Comparison of ENCODE assay signal across 9 cellular contexts in genomic region chr15:57340673-57341259, GRCh38. TPM values are rescaled to one million over a fixed set of nuclear protein-coding genes. Genes with fewer than 3 reads are reported as not detected.
A peak's percentile ranks its signal among the peaks of the same experiment; 100 is the strongest.
DNase-seq lines count a peak whose midpoint lies in the region; ATAC-seq and TF ChIP-seq lines count a peak whose summit lies in the region.
"Had no signal": no experiment of that assay in that cellular context is flagged by ENCODE, and none has a peak within 500 bp of the region (broad histone marks: within the 10 kb centered on the region; RNA-seq: fewer than 3 reads in every experiment).

No MANE protein-coding gene starts in this region.

- no peak overlapping the region for H3K9ac ChIP-seq in OCI-LY1 (ENCODE audit: low read length)

- no peaks in the 10 kb centered on the region for H4K20me1 ChIP-seq in OCI-LY1 (ENCODE audit: insufficient read depth, low read length)

- H2AFZ ChIP-seq in OCI-LY1 (ENCODE audit: low read length), result no peak overlapping the region

- H3K4me3 ChIP-seq in HL-60 (replicated peaks; ENCODE audit: insufficient read depth, low read length) (no peak overlapping the region), OCI-LY1 (ENCODE audit: low read depth, low read length, poor library complexity, severe bottlenecking) (no peak overlapping the region)

- no peak overlapping the region for H3K4me2 ChIP-seq in OCI-LY1 (ENCODE audit: low read length)

- no peaks in the 10 kb centered on the region for H3K4me1 ChIP-seq in OCI-LY1 (ENCODE audit: insufficient read depth, low read length, severe bottlenecking)

- peak; percentile 67 for DNase-seq in G401 (ENCODE audit: low spot score)
- DNase-seq in HL-60 (ENCODE audit: low read depth in 1 of 2, low spot score in 1 of 2), result peak in 1 of 2 experiments; percentile 46
- peak; percentile 81 for DNase-seq in astrocyte of the hippocampus (ENCODE audit: low read depth, low spot score)
- peak; percentile 72 for DNase-seq in iPS-NIHi7 (ENCODE audit: extremely low spot score)
- peak; percentile 10 for DNase-seq in stimulated activated CD4-positive, alpha-beta T cell treated with anti-CD3 and anti-CD28 coated beads, Interleukin-12 subunit alpha, Interleukin-12 subunit beta, amount 100 ng/mL, for 4 hours
- DNase-seq in NK-92 treated with Interleukin-12 subunit alpha and Interleukin-12 subunit beta, amount 100 ng/mL, for 24 hours (lab: John Stamatoyannopoulos, UW), result no peak

- no peaks in the 10 kb centered on the region for H3K27me3 ChIP-seq in HL-60 (ENCODE audit: insufficient read depth, poor library complexity, severe bottlenecking)
- H3K27me3 ChIP-seq in OCI-LY1 (ENCODE audit: insufficient read depth, low read length), result no peaks in the 10 kb centered on the region

- no peaks in the 10 kb centered on the region for H3K79me2 ChIP-seq in OCI-LY1 (ENCODE audit: insufficient read depth, low read length)

- H3K9me3 ChIP-seq in OCI-LY1 (ENCODE audit: low read length), result no peaks in the 10 kb centered on the region

- in situ Hi-C loops in G401 (cut with HindIII; ENCODE audit: low sequenced_read_pairs), result no loop called here

- no peak for ATAC-seq in GM21619 (IDR thresholded peaks at IDR 0.05; ENCODE audit: unreplicated experiment)

- no peaks in the 10 kb centered on the region for H3F3A ChIP-seq in OCI-LY1 (ENCODE audit: insufficient read depth, low read length)

- TF ChIP-seq CTCF in HL-60 (IDR thresholded peaks at IDR 0.05; ENCODE audit: insufficient read depth, low read length) (peak; percentile 49), OCI-LY1 (IDR thresholded peaks at IDR 0.05; ENCODE audit: low read length) (peak; percentile 82)

- H3K27ac ChIP-seq in HL-60 (replicated peaks), result no peak overlapping the region
- H3K27ac ChIP-seq in OCI-LY1 (ENCODE audit: low read depth, low read length, poor library complexity, severe bottlenecking), result no peak overlapping the region

- H3K36me3 ChIP-seq in OCI-LY1 (ENCODE audit: insufficient read depth, low read length), result no peaks in the 10 kb centered on the region

- H3K9me2 ChIP-seq in OCI-LY1 (ENCODE audit: low read depth, low read length), result no peaks in the 10 kb centered on the region

RNA-seq across cellular contexts. Expression of gene CGNL1, which starts 35.5 kb away (rescaled TPM):
- total RNA-seq in G401 (2014; rRNA removed; shearing (Covaris generic)), result 91.2 and 121 TPM in 2 replicates
- total RNA-seq: activated CD8-positive, alpha-beta memory T cell treated with anti-CD3 and anti-CD28 coated beads for 36 hours had no signal
